ENCODE assay signal across 14 cellular contexts in genomic region chr3:59273976-59274375, GRCh38.
"Had no signal": no experiment of that assay in that cellular context is flagged by ENCODE, and none has a peak within 500 bp of the region (broad histone marks: within the 10 kb centered on the region; RNA-seq: fewer than 3 reads in every experiment).

No MANE protein-coding gene starts in this region.

- H3K27me3 ChIP-seq: dorsolateral prefrontal cortex, esophagus muscularis mucosa, gastrocnemius medialis had no signal

- DNase-seq: activated CD4-positive, alpha-beta T cell treated with anti-CD3 and anti-CD28 coated beads, Interleukin-2, amount 50 U/mL, for 4 hours; activated effector memory CD4-positive, alpha-beta T cell treated with anti-CD3 and anti-CD28 coated beads, Interleukin-2, amount 50 U/mL, for 16 hours; activated T-cell treated with anti-CD3 and anti-CD28 coated beads, Interleukin-2, amount 50 U/mL, for 24 hours; dorsolateral prefrontal cortex; gastrocnemius medialis; left ventricle myocardium superior; mesendoderm; stimulated activated CD4-positive, alpha-beta T cell treated with anti-CD3 and anti-CD28 coated beads, Interleukin-2, amount 100 ng/mL, for 48 hours; stimulated activated CD8-positive, alpha-beta memory T cell treated with anti-CD3 and anti-CD28 coated beads, Interleukin-4, amount 100 ng/mL, for 48 hours; stimulated activated naive CD8-positive, alpha-beta T cell treated with anti-CD3 and anti-CD28 coated beads, Interleukin-15, amount 100 ng/mL, for 72 hours had no signal

- H3K9me3 ChIP-seq: esophagus muscularis mucosa, gastrocnemius medialis, thoracic aorta had no signal

- H3K4me3 ChIP-seq: dorsolateral prefrontal cortex, esophagus muscularis mucosa, gastrocnemius medialis, thoracic aorta had no signal

- H3K36me3 ChIP-seq: esophagus muscularis mucosa, gastrocnemius medialis, thoracic aorta had no signal

- H3K4me1 ChIP-seq: esophagus muscularis mucosa, gastrocnemius medialis had no signal

- H3K27ac ChIP-seq: dorsolateral prefrontal cortex, esophagus muscularis mucosa, gastrocnemius medialis, thoracic aorta had no signal

- FAIRE-seq: urothelium cell line had no signal

- ATAC-seq: activated naive CD4-positive, alpha-beta T cell treated with anti-CD3 and anti-CD28 coated beads, Interleukin-2, amount 50 U/mL, for 72 hours; gastrocnemius medialis; left ventricle myocardium superior; stimulated activated naive CD8-positive, alpha-beta T cell treated with anti-CD3 and anti-CD28 coated beads, Interleukin-15, amount 100 ng/mL, for 72 hours had no signal
